In the genomic region with DNA sequence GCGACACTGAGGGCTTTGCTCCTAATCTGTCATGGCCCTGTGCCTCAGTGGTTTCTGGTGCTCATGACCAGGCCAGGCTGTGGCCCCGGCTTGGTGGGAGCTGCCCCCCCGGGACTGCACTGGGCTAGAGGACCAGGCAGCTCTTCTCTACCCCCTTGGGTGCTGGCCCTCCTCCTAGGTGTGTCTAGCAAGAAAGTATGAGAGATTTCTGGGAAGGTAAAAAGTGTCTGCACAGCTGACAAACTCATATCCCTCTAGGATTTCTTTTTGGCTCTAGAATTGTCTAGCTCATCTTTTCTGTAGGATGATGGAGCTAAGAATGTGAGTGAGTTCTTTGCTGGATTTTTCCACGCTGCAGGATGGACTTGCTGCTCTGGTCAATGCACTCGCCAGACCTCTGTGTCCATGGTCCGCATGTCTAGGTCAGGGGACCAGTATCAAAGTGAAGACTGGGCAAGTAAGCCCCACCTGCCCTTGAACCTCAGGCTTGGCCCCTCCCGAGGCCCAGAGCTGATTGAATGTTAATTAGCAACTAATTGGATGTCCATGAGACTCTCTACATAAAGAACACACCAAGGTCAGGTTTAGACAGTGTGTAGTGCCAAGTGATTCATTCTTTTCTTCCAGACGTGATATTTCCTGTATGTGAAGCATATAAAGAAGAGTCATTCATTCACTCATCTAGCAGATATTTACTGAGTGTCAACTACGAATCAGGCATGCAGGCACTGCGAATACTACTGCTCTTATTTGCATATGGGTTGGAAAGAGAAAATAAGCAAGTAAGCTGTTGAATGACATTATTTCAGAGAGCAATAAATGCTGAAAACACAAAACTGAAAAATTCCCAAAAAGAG, we compare ENCODE assay signal across 8 cellular contexts. TPM values are rescaled to one million over a fixed set of nuclear protein-coding genes. Genes with fewer than 3 reads are reported as not detected.
DNase-seq lines count a peak whose midpoint lies in the region; ATAC-seq and TF ChIP-seq lines count a peak whose summit lies in the region.

No MANE protein-coding gene starts in this region.

- TF ChIP-seq CTCF in C4-2B (conservative IDR thresholded peaks at IDR 0.05) (no peak), brain (conservative IDR thresholded peaks at IDR 0.05) (no peak), mesothelial cell of epicardium (IDR thresholded peaks at IDR 0.05; ENCODE audit: unreplicated experiment) (no peak), gastroesophageal sphincter (IDR thresholded peaks at IDR 0.05) (no peak)

- no peak for TF ChIP-seq EP300 in gastroesophageal sphincter (IDR thresholded peaks at IDR 0.05)

- H3K4me3 ChIP-seq in gastroesophageal sphincter = peak overlapping the region in 1 of 2 donors; percentile 41

- H3K9me3 Mint-ChIP-seq in brain = no peaks in the 10 kb centered on the region
- no peaks in the 10 kb centered on the region for H3K9me3 Mint-ChIP-seq in mesothelial cell of epicardium

- H3K27ac Mint-ChIP-seq in brain = peak overlapping the region in 3 of 5 experiments; percentile 24 to 60 (median 45)
- peak overlapping the region; percentile 76 for H3K27ac Mint-ChIP-seq in mesothelial cell of epicardium

- H3K36me3 Mint-ChIP-seq in brain (no peaks in the 10 kb centered on the region), mesothelial cell of epicardium (no peaks in the 10 kb centered on the region)

- no peak for TF ChIP-seq POLR2A in gastroesophageal sphincter (IDR thresholded peaks at IDR 0.05)

- H3K36me3 ChIP-seq in gastroesophageal sphincter = no peaks in the 10 kb centered on the region

- H3K4me1 Mint-ChIP-seq in brain (peaks cover 8% of the 10 kb centered on the region), mesothelial cell of epicardium (peaks cover 17% of the 10 kb centered on the region)

- H3K27ac ChIP-seq in C4-2B = peak overlapping the region; percentile 97
- H3K27ac ChIP-seq in gastroesophageal sphincter = no peak overlapping the region

- H3K27me3 Mint-ChIP-seq in brain (peaks cover 39% of the 10 kb centered on the region), mesothelial cell of epicardium (ENCODE audit: low read depth) (peaks cover 2% of the 10 kb centered on the region)

- H3K4me3 Mint-ChIP-seq in brain = peak overlapping the region; percentile 81 to 85 (median 82)
- H3K4me3 Mint-ChIP-seq in mesothelial cell of epicardium = peak overlapping the region; percentile 77

- H3K4me1 ChIP-seq in gastroesophageal sphincter = peaks cover 0 to 10% (median 0%) of the 10 kb centered on the region in 3 donors

- H3K9me3 ChIP-seq in gastroesophageal sphincter = no peaks in the 10 kb centered on the region

- DNase-seq in HS-5 (ENCODE audit: low read depth) (peak; percentile 63), mesothelial cell of epicardium (ENCODE audit: low spot score in 2 of 2, unreplicated experiment in 2 of 2) (no peak), NCI-H748 treated with DMSO at 0.1 percent for 48 hours (lab: John Stamatoyannopoulos, UW) (no peak), DMS 273 treated with DMSO at 0.1 percent for 48 hours (lab: John Stamatoyannopoulos, UW) (no peak)

- H3K27me3 ChIP-seq in gastroesophageal sphincter = peaks cover 44% of the 10 kb centered on the region

- ATAC-seq in gastroesophageal sphincter = no peak
- ATAC-seq in HG03039 (IDR thresholded peaks at IDR 0.05; ENCODE audit: unreplicated experiment) = no peak

- WGBS in gastroesophageal sphincter (ENCODE audit: low coverage in 1 of 2), 2 donors = 48 to 59% methylated on average over 4 to 6 of the region's 10 CpGs

RNA-seq across cellular contexts. Expression of a gene that starts 15.6 kb away (rescaled TPM):
- 5.5 TPM for polyA plus RNA-seq in brain (ENCODE audit: insufficient read depth, low read depth, low replicate concordance)
- total RNA-seq in mesothelial cell of epicardium (16.6 to 21.4 TPM (median 20.1 TPM) in 3 replicates), gastroesophageal sphincter (1 to 10 TPM; 3.0 to 4.4 (median 3.6) TPM)

RNA-seq across cellular contexts. Expression of a gene that starts 30.7 kb away (rescaled TPM):
- polyA plus RNA-seq in brain (ENCODE audit: insufficient read depth, low read depth, low replicate concordance) = not detected
- not detected in 3 replicates for total RNA-seq in mesothelial cell of epicardium
- 10 to 100 TPM in 1 of 4 donors, 1 to 10 TPM in 2, under 1 TPM in 1; 0.46 to 32.9 (median 2.7) TPM for total RNA-seq in gastroesophageal sphincter
